19 cellular contexts compared by ENCODE assay signal in genomic region chr1:163807331-163807730, GRCh38.
DNase-seq lines count a peak whose midpoint lies in the region; ATAC-seq, FAIRE-seq and TF ChIP-seq lines count a peak whose summit lies in the region.
"Had no signal": no experiment of that assay in that cellular context is flagged by ENCODE, and none has a peak within 500 bp of the region (broad histone marks: within the 10 kb centered on the region; RNA-seq: fewer than 3 reads in every experiment).

No MANE protein-coding gene starts in this region.

- FAIRE-seq in endothelial cell of umbilical vein (lab: Jason Lieb, UNC): peak; percentile 31
- FAIRE-seq: A204.1 had no signal

- no peaks in the 10 kb centered on the region for H3K9me1 ChIP-seq in endothelial cell of umbilical vein (replicated peaks; ENCODE audit: control insufficient read depth, extremely low read depth, insufficient read depth, low read length)

- DNase-seq in NCI-H526 treated with DMSO at 0.1 percent for 48 hours (lab: John Stamatoyannopoulos, UW) (peak; percentile 76), endothelial cell of umbilical vein (ENCODE audit: low read depth, low spot score) (peak; percentile 55), mesothelial cell of epicardium (ENCODE audit: low spot score in 2 of 2, unreplicated experiment in 2 of 2) (no peak), NCI-H2107 treated with DMSO at 0.1 percent for 48 hours (lab: John Stamatoyannopoulos, UW; ENCODE audit: unreplicated experiment) (no peak), T1000 (lab: John Stamatoyannopoulos, UW) (no peak)
- DNase-seq: ACHN; BE2C; C1 segment of cervical spinal cord; CD4-positive, CD25-positive, alpha-beta regulatory T cell; CD8-positive, alpha-beta memory T cell; COR-L47; DMS79; GF-D8; GM23248 had no signal

- H3K36me3 ChIP-seq in endothelial cell of umbilical vein (ENCODE audit: control insufficient read depth in 2 of 2, extremely low read depth in 1 of 2, insufficient read depth in 2 of 2, low read length in 2 of 2): no peaks in the 10 kb centered on the region
- H3K36me3 ChIP-seq: BE2C, HAP-1 had no signal

- peak overlapping the region; percentile 89 for H3K27ac Mint-ChIP-seq in mesothelial cell of epicardium
- H3K27ac Mint-ChIP-seq: CD8-positive, alpha-beta memory T cell had no signal

- H4K20me1 ChIP-seq in endothelial cell of umbilical vein (replicated peaks; ENCODE audit: control insufficient read depth, extremely low read depth, insufficient read depth, low read length): no peaks in the 10 kb centered on the region

- no peak overlapping the region for H2AFZ ChIP-seq in endothelial cell of umbilical vein (ENCODE audit: low read depth, low read length)
- H2AFZ ChIP-seq: GM23248 had no signal

- dilution Hi-C loops in endothelial cell of umbilical vein (cut with MboI; ENCODE audit: extremely low pct_ligation_motif_present, low sequenced_read_pairs): no loop called here

- H3K9ac ChIP-seq in endothelial cell of umbilical vein (replicated peaks; ENCODE audit: extremely low read depth, insufficient read depth, low read length): no peak overlapping the region
- H3K9ac ChIP-seq: GM23248 had no signal

- TF ChIP-seq CTCF in endothelial cell of umbilical vein (IDR thresholded peaks at IDR 0.05; ENCODE audit: extremely low read depth in 1 of 2, insufficient read depth in 1 of 2, low read depth in 1 of 2, low read length in 2 of 2) (no peak), mesothelial cell of epicardium (IDR thresholded peaks at IDR 0.05; ENCODE audit: unreplicated experiment) (no peak)

- H3K36me3 Mint-ChIP-seq in mesothelial cell of epicardium: peaks cover 4% of the 10 kb centered on the region
- H3K36me3 Mint-ChIP-seq: CD4-positive, CD25-positive, alpha-beta regulatory T cell; CD8-positive, alpha-beta memory T cell had no signal

- no peak overlapping the region for H3K27ac ChIP-seq in endothelial cell of umbilical vein (ENCODE audit: insufficient read depth, low read depth, low read length)
- H3K27ac ChIP-seq: GM23248, HL-60 had no signal

- no peaks in the 10 kb centered on the region for H3K27me3 ChIP-seq in endothelial cell of umbilical vein (ENCODE audit: control insufficient read depth in 2 of 2, insufficient read depth in 2 of 2, low read length in 2 of 2)
- H3K27me3 ChIP-seq: BE2C had no signal

- no peak for TF ChIP-seq POLR2A in endothelial cell of umbilical vein (IDR thresholded peaks at IDR 0.05; ENCODE audit: low read depth, low read length)

- no peak overlapping the region for H3K4me2 ChIP-seq in endothelial cell of umbilical vein (ENCODE audit: insufficient read depth, low read length)

- BruUV-seq in endothelial cell of umbilical vein (replicated peaks; lab: Mats Ljungman, UMichigan): no TSS peak

- peaks cover 15% of the 10 kb centered on the region for H3K4me1 ChIP-seq in endothelial cell of umbilical vein (ENCODE audit: control insufficient read depth, extremely low read depth, insufficient read depth, low read length)
- H3K4me1 ChIP-seq: BE2C, HAP-1 had no signal

- peaks cover 57% of the 10 kb centered on the region for H3K4me1 Mint-ChIP-seq in mesothelial cell of epicardium
- H3K4me1 Mint-ChIP-seq: CD4-positive, CD25-positive, alpha-beta regulatory T cell; CD8-positive, alpha-beta memory T cell had no signal

- H3K79me2 ChIP-seq in endothelial cell of umbilical vein (ENCODE audit: control insufficient read depth, insufficient read depth, low read length): no peaks in the 10 kb centered on the region

- H3K9me3 Mint-ChIP-seq in mesothelial cell of epicardium: peaks cover 12% of the 10 kb centered on the region

- no peak overlapping the region for H3K4me3 ChIP-seq in endothelial cell of umbilical vein (replicated peaks in 1 of 3; ENCODE audit: insufficient read depth in 1 of 3, low read depth in 1 of 3, low read length in 3 of 3)
- H3K4me3 ChIP-seq: GM23248, HAP-1 had no signal

- POLR2A ChIA-PET in endothelial cell of umbilical vein (lab: Charles Lee): no interaction called here

- H3K9me3 ChIP-seq in endothelial cell of umbilical vein (replicated peaks; ENCODE audit: control insufficient read depth, insufficient read depth, low read length): no peaks in the 10 kb centered on the region
- H3K9me3 ChIP-seq: BE2C, HAP-1 had no signal

- ATAC-seq in HG03108 (IDR thresholded peaks at IDR 0.05; ENCODE audit: unreplicated experiment) (no peak), GM21381 (IDR thresholded peaks at IDR 0.05; ENCODE audit: unreplicated experiment) (no peak)

- no peak overlapping the region for H3K4me3 Mint-ChIP-seq in mesothelial cell of epicardium
- H3K4me3 Mint-ChIP-seq: CD4-positive, CD25-positive, alpha-beta regulatory T cell; CD8-positive, alpha-beta memory T cell had no signal

- intact Hi-C loops in endothelial cell of umbilical vein (cut with micrococcal nuclease): no loop called here

- H3K27me3 Mint-ChIP-seq in mesothelial cell of epicardium (ENCODE audit: low read depth): no peaks in the 10 kb centered on the region
- H3K27me3 Mint-ChIP-seq: CD4-positive, CD25-positive, alpha-beta regulatory T cell; CD8-positive, alpha-beta memory T cell had no signal

- CTCF ChIA-PET in endothelial cell of umbilical vein (lab: Charles Lee): interaction anchor here (0.9 kb wide), 1 partner anchor 11 kb away, joined by 3 read pairs; no protein-coding TSS in a partner anchor

TF ChIP-seq in endothelial cell of umbilical vein, 7 proteins besides CTCF, POLR2A, EP300 and RAD21:
- TF ChIP-seq MAX (IDR thresholded peaks at IDR 0.05; ENCODE audit: insufficient read depth, insufficient read length) (no peak), FOS (IDR thresholded peaks at IDR 0.05; ENCODE audit: borderline replicate concordance, insufficient read depth, low read length) (peak; percentile 9), POLR2AphosphoS5 (IDR thresholded peaks at IDR 0.05; ENCODE audit: insufficient read depth, low read depth, low read length) (no peak), EZH2 (IDR thresholded peaks at IDR 0.05; ENCODE audit: borderline replicate concordance, low read depth, low read length, severe bottlenecking) (no peak), MYC (IDR thresholded peaks at IDR 0.05; ENCODE audit: low read depth, low read length) (no peak), JUN (IDR thresholded peaks at IDR 0.05; ENCODE audit: borderline replicate concordance, insufficient read depth, insufficient read length, low read depth) (peak; percentile 27), GATA2 (IDR thresholded peaks at IDR 0.05; ENCODE audit: insufficient read depth, insufficient read length, low read depth, low read length) (peak; percentile 95)

Comparison
In these comparisons a context has a peak if more than half of its experiments do, and no peak if none do; other contexts are left out.
1. DNase-seq: peak in NCI-H526 treated with DMSO at 0.1 percent for 48 hours (single experiment) and endothelial cell of umbilical vein (single experiment); none in mesothelial cell of epicardium (0 of 2), NCI-H2107 treated with DMSO at 0.1 percent for 48 hours (single experiment) and T1000 (single experiment).